In the genomic region with DNA sequence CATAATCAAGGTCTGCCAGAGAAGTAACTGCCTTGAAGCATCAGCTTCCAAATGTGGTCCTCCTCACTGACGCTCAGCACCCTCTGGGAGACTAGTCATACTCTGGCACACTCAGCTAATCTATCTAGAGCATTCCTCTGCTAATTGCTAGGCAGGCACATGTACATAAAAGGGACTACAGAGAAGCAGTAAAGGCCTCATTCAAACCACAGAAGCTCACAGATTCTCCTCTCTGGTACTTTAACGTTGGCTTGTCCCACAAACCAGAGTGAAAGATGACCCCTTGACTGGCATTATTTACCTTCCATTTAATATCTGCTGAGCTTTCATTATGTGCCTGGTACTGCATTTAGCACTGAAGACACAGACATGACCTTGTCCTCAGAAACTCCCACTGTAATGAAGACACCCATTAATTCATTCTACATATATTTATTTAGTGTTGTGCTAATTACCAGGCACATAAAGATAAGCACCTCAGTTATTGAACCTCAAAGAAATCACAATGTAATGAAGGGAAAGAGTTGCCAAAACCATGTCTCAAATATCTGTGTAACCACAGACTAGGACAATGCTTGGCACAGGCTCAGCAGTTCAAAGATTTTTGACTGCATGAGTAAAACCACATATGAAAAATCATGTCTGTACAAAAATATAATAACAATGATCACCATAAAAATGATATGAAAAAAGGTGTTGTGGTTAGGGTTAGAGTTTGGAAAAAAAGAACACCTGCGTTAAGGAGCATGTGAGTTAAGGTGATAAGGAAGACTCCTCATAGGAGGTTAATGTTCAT, we compare ENCODE assay signal across 13 cellular contexts.
DNase-seq lines count a peak whose midpoint lies in the region; ATAC-seq and TF ChIP-seq lines count a peak whose summit lies in the region.
"Had no signal": no experiment of that assay in that cellular context is flagged by ENCODE, and none has a peak within 500 bp of the region (broad histone marks: within the 10 kb centered on the region; RNA-seq: fewer than 3 reads in every experiment).

No MANE protein-coding gene starts in this region.

- TF ChIP-seq CTCF in cardiac fibroblast (IDR thresholded peaks at IDR 0.05; ENCODE audit: low read depth, low read length) (no peak), mucosa of descending colon (IDR thresholded peaks at IDR 0.05) (no peak), dorsolateral prefrontal cortex (IDR thresholded peaks at IDR 0.05 in 54 of 56, conservative IDR thresholded peaks at IDR 0.05 in 2 of 56; ENCODE audit: low read depth in 1 of 56, partially characterized antibody in 56 of 56) (no peak)

- H3K9me3 ChIP-seq in mucosa of descending colon: no peaks in the 10 kb centered on the region
- H3K9me3 ChIP-seq: HAP-1 had no signal

- peak; percentile 28 for ATAC-seq in mucosa of descending colon
- no peak for ATAC-seq in GM18520 (IDR thresholded peaks at IDR 0.05; ENCODE audit: unreplicated experiment)
- no peak for ATAC-seq in GM21723 (IDR thresholded peaks at IDR 0.05; ENCODE audit: unreplicated experiment)
- ATAC-seq: activated naive CD4-positive, alpha-beta T cell treated with anti-CD3 and anti-CD28 coated beads, Interleukin-2, amount 50 U/mL, for 72 hours; naive thymus-derived CD4-positive, alpha-beta T cell had no signal

- no peak overlapping the region for H3K4me3 ChIP-seq in cardiac fibroblast (replicated peaks in 1 of 2; ENCODE audit: low read depth in 2 of 2, low read length in 2 of 2)
- no peak overlapping the region for H3K4me3 ChIP-seq in mucosa of descending colon
- H3K4me3 ChIP-seq in dorsolateral prefrontal cortex: no peak overlapping the region
- H3K4me3 ChIP-seq: HAP-1, spleen had no signal

- H3K27me3 ChIP-seq in dorsolateral prefrontal cortex: no peaks in the 10 kb centered on the region
- H3K27me3 ChIP-seq: spleen had no signal

- no peaks in the 10 kb centered on the region for H3K36me3 ChIP-seq in mucosa of descending colon (ENCODE audit: low read depth)
- H3K36me3 ChIP-seq: spleen had no signal

- intact Hi-C loops in mucosa of descending colon (cut with DNase I, micrococcal nuclease): loop anchor here in 1 of 2 donors (10.0 kb wide), 1 partner anchor 692 kb away; no protein-coding TSS in a partner anchor
- intact Hi-C loops in dorsolateral prefrontal cortex (cut with DNase I): no loop called here

- DNase-seq in ELR (ENCODE audit: low read depth): peak; percentile 11
- peak; percentile 80 for DNase-seq in NCI-H2029 treated with DMSO at 0.1 percent for 48 hours (lab: John Stamatoyannopoulos, UW)
- DNase-seq in cardiac fibroblast (ENCODE audit: low read depth in 2 of 2): peak; percentile 3 to 61
- DNase-seq in mucosa of descending colon: no peak
- DNase-seq in dorsolateral prefrontal cortex: no peak
- DNase-seq in DMS79 treated with DMSO at 0.1 percent for 48 hours (lab: John Stamatoyannopoulos, UW): no peak
- DNase-seq: naive thymus-derived CD4-positive, alpha-beta T cell; spleen; stimulated activated CD8-positive, alpha-beta memory T cell treated with anti-CD3 and anti-CD28 coated beads, Interleukin-4, amount 100 ng/mL, for 48 hours had no signal

- H3K4me1 ChIP-seq in mucosa of descending colon (ENCODE audit: low read depth): no peaks in the 10 kb centered on the region
- H3K4me1 ChIP-seq: spleen had no signal

- H3K27ac ChIP-seq in dorsolateral prefrontal cortex: peak overlapping the region in 5 of 59 donors; percentile 2 to 60 (median 15)
- H3K27ac ChIP-seq: spleen had no signal

Comparison
In these comparisons a context has a peak if more than half of its experiments do, and no peak if none do; other contexts are left out.
1. DNase-seq: peak in ELR (single experiment), NCI-H2029 treated with DMSO at 0.1 percent for 48 hours (single experiment) and cardiac fibroblast (2 of 2); none in mucosa of descending colon (0 of 3), dorsolateral prefrontal cortex (0 of 10) and DMS79 treated with DMSO at 0.1 percent for 48 hours (single experiment).